ENCODE assay signal across 26 cellular contexts in genomic region chr18:9839806-9840205, GRCh38. TPM values are rescaled to one million over a fixed set of nuclear protein-coding genes. Genes with fewer than 3 reads are reported as not detected.
"Had no signal": no experiment of that assay in that cellular context is flagged by ENCODE, and none has a peak within 500 bp of the region (broad histone marks: within the 10 kb centered on the region; RNA-seq: fewer than 3 reads in every experiment).

No MANE protein-coding gene starts in this region.

- H3K36me3 ChIP-seq: cardiac muscle cell, esophagus squamous epithelium, thoracic aorta had no signal

- H3K27ac ChIP-seq: cardiac muscle cell, esophagus squamous epithelium, hepatocyte, parathyroid adenoma, thoracic aorta had no signal

- H3K27ac Mint-ChIP-seq: activated CD4-positive, alpha-beta T cell treated with anti-CD3 and anti-CD28 coated beads for 36 hours; activated naive CD8-positive, alpha-beta T cell; activated T-helper 1 cell treated with anti-CD3 and anti-CD28 coated beads, Interleukin-12 subunit alpha, Interleukin-12 subunit beta, Interleukin-2, Interleukin-4 antibody, amounts not matched to agents 30 ng/mL and 10 ng/mL and 1 ng/mL, durations not matched to agents 14 hours and 24 hours and 36 hours; dendritic cell treated with granulocyte-macrophage colony-stimulating factor and Interleukin-4, amounts not matched to agents 40 ng/mL and 50 ng/mL, for 4 days; naive thymus-derived CD4-positive, alpha-beta T cell; stimulated activated effector memory CD8-positive, alpha-beta T cell treated with anti-CD3 and anti-CD28 coated beads, Interleukin-12 subunit alpha, Interleukin-12 subunit beta, amount 100 ng/mL, for 72 hours had no signal

- H3K4me1 ChIP-seq: parathyroid adenoma had no signal

- H3K79me2 ChIP-seq: hepatocyte, parathyroid adenoma had no signal

- H3K4me1 Mint-ChIP-seq: activated CD4-positive, alpha-beta T cell treated with anti-CD3 and anti-CD28 coated beads for 36 hours; naive thymus-derived CD4-positive, alpha-beta T cell; stimulated activated effector memory CD8-positive, alpha-beta T cell treated with anti-CD3 and anti-CD28 coated beads, Interleukin-12 subunit alpha, Interleukin-12 subunit beta, amount 100 ng/mL, for 72 hours had no signal

- H3K36me3 Mint-ChIP-seq: activated naive CD8-positive, alpha-beta T cell; naive thymus-derived CD4-positive, alpha-beta T cell; stimulated activated effector memory CD8-positive, alpha-beta T cell treated with anti-CD3 and anti-CD28 coated beads, Interleukin-12 subunit alpha, Interleukin-12 subunit beta, amount 100 ng/mL, for 72 hours had no signal

- H3K9ac ChIP-seq: parathyroid adenoma had no signal

- H3K4me3 ChIP-seq: cardiac muscle cell, esophagus squamous epithelium, hepatocyte, smooth muscle cell, stomach, thoracic aorta had no signal

- H2AFZ ChIP-seq: hepatocyte, parathyroid adenoma had no signal

- ATAC-seq: activated CD4-positive, alpha-beta T cell treated with anti-CD3 and anti-CD28 coated beads for 36 hours; naive thymus-derived CD4-positive, alpha-beta T cell; sciatic nerve; stimulated activated effector memory CD8-positive, alpha-beta T cell treated with anti-CD3 and anti-CD28 coated beads, Interleukin-12 subunit alpha, Interleukin-12 subunit beta, amount 100 ng/mL, for 72 hours had no signal

- H3K4me2 ChIP-seq: hepatocyte, smooth muscle cell had no signal

- H3K27me3 ChIP-seq: esophagus squamous epithelium, hepatocyte, stomach had no signal

- DNase-seq: activated CD4-positive, alpha-beta T cell treated with anti-CD3 and anti-CD28 coated beads for 36 hours; activated CD4-positive, alpha-beta T cell treated with anti-CD3 and anti-CD28 coated beads, Interleukin-2, amount 50 U/mL, for 48 hours; activated T-cell treated with anti-CD3 and anti-CD28 coated beads for 4 hours; effector CD8-positive, alpha-beta T cell; esophagus squamous epithelium; mesenchymal stem cell; naive thymus-derived CD4-positive, alpha-beta T cell; stimulated activated CD4-positive, alpha-beta T cell treated with anti-CD3 and anti-CD28 coated beads, Interleukin-4, amount 100 ng/mL, for 24 hours; stomach had no signal

- H3K27me3 Mint-ChIP-seq: dendritic cell treated with granulocyte-macrophage colony-stimulating factor and Interleukin-4, amounts not matched to agents 40 ng/mL and 50 ng/mL, for 4 days had no signal

- H3K9me3 Mint-ChIP-seq: activated T-helper 1 cell treated with anti-CD3 and anti-CD28 coated beads, Interleukin-12 subunit alpha, Interleukin-12 subunit beta, Interleukin-2, Interleukin-4 antibody, amounts not matched to agents 30 ng/mL and 10 ng/mL and 1 ng/mL, durations not matched to agents 14 hours and 24 hours and 36 hours; dendritic cell treated with granulocyte-macrophage colony-stimulating factor and Interleukin-4, amounts not matched to agents 40 ng/mL and 50 ng/mL, for 4 days; naive thymus-derived CD4-positive, alpha-beta T cell; stimulated activated effector memory CD8-positive, alpha-beta T cell treated with anti-CD3 and anti-CD28 coated beads, Interleukin-12 subunit alpha, Interleukin-12 subunit beta, amount 100 ng/mL, for 72 hours had no signal

- H3K9me3 ChIP-seq: esophagus squamous epithelium, stomach, thoracic aorta had no signal

- H3K4me3 Mint-ChIP-seq: activated CD4-positive, alpha-beta T cell treated with anti-CD3 and anti-CD28 coated beads for 36 hours; activated naive CD8-positive, alpha-beta T cell; activated T-helper 1 cell treated with anti-CD3 and anti-CD28 coated beads, Interleukin-12 subunit alpha, Interleukin-12 subunit beta, Interleukin-2, Interleukin-4 antibody, amounts not matched to agents 30 ng/mL and 10 ng/mL and 1 ng/mL, durations not matched to agents 14 hours and 24 hours and 36 hours; dendritic cell treated with granulocyte-macrophage colony-stimulating factor and Interleukin-4, amounts not matched to agents 40 ng/mL and 50 ng/mL, for 4 days; naive thymus-derived CD4-positive, alpha-beta T cell; stimulated activated effector memory CD8-positive, alpha-beta T cell treated with anti-CD3 and anti-CD28 coated beads, Interleukin-12 subunit alpha, Interleukin-12 subunit beta, amount 100 ng/mL, for 72 hours had no signal

RNA-seq across cellular contexts. Expression of gene TXNDC2, which starts 46.0 kb away (rescaled TPM):
- total RNA-seq: activated CD4-positive, alpha-beta T cell treated with anti-CD3 and anti-CD28 coated beads for 36 hours; cardiac muscle cell; endothelial cell of umbilical vein; glomerular endothelial cell; hepatocyte; kidney epithelial cell; mucosa of gallbladder; sciatic nerve; T-helper 2 cell treated with Interferon-gamma antibody and Interleukin-4, amounts not matched to agents 100 ng/mL and 5 ng/mL, for 36 hours; urinary bladder had no signal
- polyA plus RNA-seq: cardiac muscle cell; liver; naive thymus-derived CD4-positive, alpha-beta T cell; smooth muscle cell; stomach had no signal
